ENCODE assay signal across 31 cellular contexts in genomic region chr1:9133870-9134269, GRCh38.
"Had no signal": no experiment of that assay in that cellular context is flagged by ENCODE, and none has a peak within 500 bp of the region (broad histone marks: within the 10 kb centered on the region; RNA-seq: fewer than 3 reads in every experiment).

No MANE protein-coding gene starts in this region.

- H3K4me3 ChIP-seq: ascending aorta had no signal

- H3K36me3 ChIP-seq: ascending aorta had no signal

- H3K27me3 ChIP-seq: ascending aorta had no signal

- ATAC-seq: activated CD8-positive, alpha-beta T cell treated with anti-CD3 and anti-CD28 coated beads for 36 hours; activated naive CD8-positive, alpha-beta T cell treated with anti-CD3 and anti-CD28 coated beads, Interleukin-2, amount 50 U/mL, for 24 hours had no signal

- H3K4me1 ChIP-seq: ascending aorta had no signal

- DNase-seq: activated B cell treated with CpG ODN at 0.5 μM for 24 hours; activated CD4-positive, alpha-beta memory T cell treated with anti-CD3 and anti-CD28 coated beads for 36 hours; activated CD4-positive, alpha-beta T cell treated with anti-CD3 and anti-CD28 coated beads for 4 hours; activated CD4-positive, alpha-beta T cell treated with anti-CD3 and anti-CD28 coated beads, Interleukin-2, amount 10 ng/mL, durations not matched to agents 24 days and 14 days; activated CD4-positive, alpha-beta T cell treated with anti-CD3 and anti-CD28 coated beads, Interleukin-2, amount 50 U/mL, for 1 hour; activated CD4-positive, alpha-beta T cell treated with anti-CD3 and anti-CD28 coated beads, Interleukin-2, amount 50 U/mL, for 4 hours; activated CD4-positive, CD25-positive, alpha-beta regulatory T cell treated with anti-CD3 and anti-CD28 coated beads, Interleukin-2, amount 50 U/mL, for 72 hours; activated CD8-positive, alpha-beta memory T cell treated with anti-CD3 and anti-CD28 coated beads, Interleukin-2, amount 50 U/mL, for 4 hours; activated CD8-positive, alpha-beta T cell treated with anti-CD3 and anti-CD28 coated beads for 36 hours; activated effector memory CD4-positive, alpha-beta T cell treated with Interleukin-2 at 50 U/mL for 16 hours; activated gamma-delta T cell; activated naive CD4-positive, alpha-beta T cell treated with anti-CD3 and anti-CD28 coated beads, Interleukin-2, amount 10 ng/mL, durations not matched to agents 7 days and 5 days; activated naive CD4-positive, alpha-beta T cell treated with Interleukin-2 at 50 U/mL for 16 hours; activated naive CD8-positive, alpha-beta T cell treated with anti-CD3 and anti-CD28 coated beads, Interleukin-2, amount 10 ng/mL, durations not matched to agents 7 days and 5 days; activated naive CD8-positive, alpha-beta T cell treated with anti-CD3 and anti-CD28 coated beads, Interleukin-2, amount 50 U/mL, for 24 hours; activated T-cell treated with anti-CD3 and anti-CD28 coated beads, Interleukin-2, amount 50 U/mL, for 24 hours; activated T-cell treated with anti-CD3 and anti-CD28 coated beads, Interleukin-2, amount 50 U/mL, for 48 hours; amygdala; anterior cingulate cortex; central memory CD4-positive, alpha-beta T cell; T-helper 1 cell; T-helper 2 cell; T-helper 9 cell had no signal

- H3K9me3 ChIP-seq: ascending aorta had no signal

- H3K27ac ChIP-seq: ascending aorta, VCaP had no signal

- H3K36me3 Mint-ChIP-seq: activated CD4-positive, alpha-beta memory T cell treated with anti-CD3 and anti-CD28 coated beads for 36 hours; activated naive CD4-positive, alpha-beta T cell treated with anti-CD3 and anti-CD28 coated beads, Interleukin-2, amount 10 ng/mL, durations not matched to agents 7 days and 5 days; activated naive CD4-positive, alpha-beta T cell treated with anti-CD3 and anti-CD28 coated beads, Interleukin-2, amount 50 U/mL, for 24 hours; activated naive CD8-positive, alpha-beta T cell; activated naive CD8-positive, alpha-beta T cell treated with anti-CD3 and anti-CD28 coated beads, Interleukin-2, amount 10 ng/mL, durations not matched to agents 7 days and 5 days; brain had no signal

- H3K9me3 Mint-ChIP-seq: activated B cell treated with CpG ODN at 0.5 μM for 24 hours; activated CD4-positive, alpha-beta memory T cell treated with anti-CD3 and anti-CD28 coated beads for 36 hours; activated CD4-positive, alpha-beta T cell treated with anti-CD3 and anti-CD28 coated beads, Interleukin-2, amount 10 ng/mL, durations not matched to agents 24 days and 14 days; activated CD8-positive, alpha-beta T cell treated with anti-CD3 and anti-CD28 coated beads for 36 hours; activated naive CD4-positive, alpha-beta T cell treated with anti-CD3 and anti-CD28 coated beads, Interleukin-2, amount 10 ng/mL, durations not matched to agents 7 days and 5 days; activated naive CD4-positive, alpha-beta T cell treated with anti-CD3 and anti-CD28 coated beads, Interleukin-2, amount 50 U/mL, for 24 hours; activated naive CD8-positive, alpha-beta T cell treated with anti-CD3 and anti-CD28 coated beads, Interleukin-2, amount 10 ng/mL, durations not matched to agents 7 days and 5 days; activated naive CD8-positive, alpha-beta T cell treated with anti-CD3 and anti-CD28 coated beads, Interleukin-2, amount 50 U/mL, for 24 hours; activated T-cell treated with anti-CD3 and anti-CD28 coated beads, Interleukin-2, amount 50 U/mL, for 24 hours; activated T-helper 2 cell treated with anti-CD3 and anti-CD28 coated beads, Interferon-gamma antibody, Interleukin-2, Interleukin-4, amounts not matched to agents 10 μg/mL and 5 μg/mL and 100 μg/mL, durations not matched to agents 14 hours and 24 hours and 36 hours; T-helper 1 cell treated with Interleukin-12 subunit alpha and Interleukin-12 subunit beta and Interleukin-4 antibody, amounts not matched to agents 30 μg/mL and 1 μg/mL, for 36 hours; T-helper 2 cell treated with Interferon-gamma antibody and Interleukin-4, amounts not matched to agents 5 μg/mL and 100 μg/mL, for 36 hours had no signal

- H3K27me3 Mint-ChIP-seq: activated B cell treated with CpG ODN at 0.5 μM for 24 hours; activated CD8-positive, alpha-beta T cell treated with anti-CD3 and anti-CD28 coated beads for 36 hours; activated naive CD4-positive, alpha-beta T cell treated with anti-CD3 and anti-CD28 coated beads, Interleukin-2, amount 50 U/mL, for 24 hours; activated naive CD8-positive, alpha-beta T cell had no signal

- H3K27ac Mint-ChIP-seq: activated B cell treated with CpG ODN at 0.5 μM for 24 hours; activated CD4-positive, alpha-beta memory T cell treated with anti-CD3 and anti-CD28 coated beads for 36 hours; activated CD4-positive, alpha-beta T cell treated with anti-CD3 and anti-CD28 coated beads, Interleukin-2, amount 10 ng/mL, durations not matched to agents 24 days and 14 days; activated CD8-positive, alpha-beta T cell treated with anti-CD3 and anti-CD28 coated beads for 36 hours; activated naive CD4-positive, alpha-beta T cell treated with anti-CD3 and anti-CD28 coated beads, Interleukin-2, amount 10 ng/mL, durations not matched to agents 7 days and 5 days; activated naive CD4-positive, alpha-beta T cell treated with anti-CD3 and anti-CD28 coated beads, Interleukin-2, amount 50 U/mL, for 24 hours; activated naive CD8-positive, alpha-beta T cell; activated naive CD8-positive, alpha-beta T cell treated with anti-CD3 and anti-CD28 coated beads, Interleukin-2, amount 10 ng/mL, durations not matched to agents 7 days and 5 days; activated naive CD8-positive, alpha-beta T cell treated with anti-CD3 and anti-CD28 coated beads, Interleukin-2, amount 50 U/mL, for 24 hours; activated T-cell treated with anti-CD3 and anti-CD28 coated beads, Interleukin-2, amount 50 U/mL, for 24 hours; activated T-helper 2 cell treated with anti-CD3 and anti-CD28 coated beads, Interferon-gamma antibody, Interleukin-2, Interleukin-4, amounts not matched to agents 10 μg/mL and 5 μg/mL and 100 μg/mL, durations not matched to agents 14 hours and 24 hours and 36 hours; brain; T-helper 1 cell treated with Interleukin-12 subunit alpha and Interleukin-12 subunit beta and Interleukin-4 antibody, amounts not matched to agents 30 μg/mL and 1 μg/mL, for 36 hours; T-helper 2 cell treated with Interferon-gamma antibody and Interleukin-4, amounts not matched to agents 5 μg/mL and 100 μg/mL, for 36 hours had no signal

- H3K4me3 Mint-ChIP-seq: activated B cell treated with CpG ODN at 0.5 μM for 24 hours; activated CD4-positive, alpha-beta memory T cell treated with anti-CD3 and anti-CD28 coated beads for 36 hours; activated CD4-positive, alpha-beta T cell treated with anti-CD3 and anti-CD28 coated beads, Interleukin-2, amount 10 ng/mL, durations not matched to agents 24 days and 14 days; activated CD8-positive, alpha-beta T cell treated with anti-CD3 and anti-CD28 coated beads for 36 hours; activated naive CD4-positive, alpha-beta T cell treated with anti-CD3 and anti-CD28 coated beads, Interleukin-2, amount 10 ng/mL, durations not matched to agents 7 days and 5 days; activated naive CD4-positive, alpha-beta T cell treated with anti-CD3 and anti-CD28 coated beads, Interleukin-2, amount 50 U/mL, for 24 hours; activated naive CD8-positive, alpha-beta T cell; activated naive CD8-positive, alpha-beta T cell treated with anti-CD3 and anti-CD28 coated beads, Interleukin-2, amount 10 ng/mL, durations not matched to agents 7 days and 5 days; activated naive CD8-positive, alpha-beta T cell treated with anti-CD3 and anti-CD28 coated beads, Interleukin-2, amount 50 U/mL, for 24 hours; activated T-cell treated with anti-CD3 and anti-CD28 coated beads, Interleukin-2, amount 50 U/mL, for 24 hours; brain; T-helper 1 cell treated with Interleukin-12 subunit alpha and Interleukin-12 subunit beta and Interleukin-4 antibody, amounts not matched to agents 30 μg/mL and 1 μg/mL, for 36 hours; T-helper 2 cell treated with Interferon-gamma antibody and Interleukin-4, amounts not matched to agents 5 μg/mL and 100 μg/mL, for 36 hours had no signal
